8 cellular contexts compared by ENCODE assay signal in the genomic region with DNA sequence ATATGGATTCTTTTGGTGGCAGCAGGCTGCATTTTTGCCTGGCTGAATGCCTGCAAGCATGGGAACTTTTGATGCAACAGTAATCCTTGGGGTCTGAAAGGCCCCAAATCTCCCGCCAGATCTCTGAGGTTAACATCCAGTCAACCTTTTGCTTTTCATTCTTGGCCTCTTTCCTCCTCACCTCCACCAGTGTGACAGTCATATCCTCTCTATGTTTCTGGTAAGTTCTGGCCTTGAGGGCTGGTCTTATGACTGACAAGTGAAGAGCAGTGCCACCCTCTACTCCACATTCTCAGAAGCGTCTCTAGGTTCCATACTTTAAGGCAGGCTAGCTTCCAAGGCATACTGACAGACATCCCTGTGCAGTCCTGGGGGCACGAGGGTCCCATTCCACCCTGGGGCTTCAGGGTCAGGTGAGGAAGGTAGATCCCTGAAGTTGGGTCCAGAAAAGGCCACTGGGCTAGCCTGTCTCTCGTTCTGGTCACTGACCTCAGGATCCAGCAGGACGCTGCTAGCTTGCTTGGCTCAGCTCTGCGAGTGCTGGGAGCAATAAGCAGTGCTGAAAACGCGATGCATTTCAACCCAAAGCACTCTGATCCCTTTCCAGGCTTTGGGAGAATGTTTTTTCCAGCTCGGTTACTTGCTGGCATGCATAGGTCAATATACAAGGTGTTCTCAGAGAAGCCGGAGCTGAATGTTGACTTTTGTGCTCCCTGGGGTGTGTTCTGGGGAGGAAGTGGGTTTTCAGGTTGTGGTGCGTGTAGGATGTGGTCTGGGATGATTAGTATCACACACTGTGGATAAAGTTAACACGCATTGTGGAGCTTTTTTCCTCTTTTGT.
DNase-seq lines count a peak whose midpoint lies in the region; FAIRE-seq and TF ChIP-seq lines count a peak whose summit lies in the region.

No MANE protein-coding gene starts in this region.

- H3K4me3 ChIP-seq in sigmoid colon = no peak overlapping the region
- no peak overlapping the region for H3K4me3 ChIP-seq in tibial artery

- 25 to 32% methylated on average over 12 of the region's 12 CpGs for WGBS in sigmoid colon, 2 donors

- no peak for FAIRE-seq in frontal cortex (lab: Jason Lieb, UNC)

- no peak for TF ChIP-seq POLR2A in sigmoid colon (IDR thresholded peaks at IDR 0.05)

- peak overlapping the region in 2 of 4 donors; percentile 14 to 19 for H3K27ac ChIP-seq in sigmoid colon
- H3K27ac ChIP-seq in tibial artery = no peak overlapping the region

- H3K9me3 ChIP-seq in sigmoid colon = no peaks in the 10 kb centered on the region
- no peaks in the 10 kb centered on the region for H3K9me3 ChIP-seq in tibial artery

- no peak for TF ChIP-seq EP300 in sigmoid colon (IDR thresholded peaks at IDR 0.05)

- H3K4me1 ChIP-seq in sigmoid colon (peaks cover 0 to 33% (median 20%) of the 10 kb centered on the region in 4 donors), tibial artery (peaks cover 0 to 12% (median 4%) of the 10 kb centered on the region in 4 donors)

- TF ChIP-seq CTCF in sigmoid colon (IDR thresholded peaks at IDR 0.05) (no peak), tibial artery (IDR thresholded peaks at IDR 0.05) (no peak)

- DNase-seq in ELF-1 (ENCODE audit: low read depth, low spot score) = peak; percentile 10
- peak; percentile 19 for DNase-seq in LHCN-M2 (ENCODE audit: low read depth)
- DNase-seq in activated CD8-positive, alpha-beta memory T cell treated with anti-CD3 and anti-CD28 coated beads for 1 hour (ENCODE audit: extremely low read depth in 1 of 2, low read depth in 1 of 2) = peak; percentile 4 to 5
- peak; percentile 37 for DNase-seq in fibroblast of peridontal ligament (ENCODE audit: extremely low read depth)
- peak in 2 of 3 experiments; percentile 27 to 59 for DNase-seq in stimulated activated CD4-positive, alpha-beta T cell treated with anti-CD3 and anti-CD28 coated beads, TNF-alpha, amount 100 ng/mL, for 24 hours (ENCODE audit: low read depth in 3 of 3)
- DNase-seq in sigmoid colon = no peak
- DNase-seq in frontal cortex (ENCODE audit: low spot score in 2 of 2) = no peak
- DNase-seq in tibial artery = no peak

- H3K36me3 ChIP-seq in sigmoid colon = no peaks in the 10 kb centered on the region
- no peaks in the 10 kb centered on the region for H3K36me3 ChIP-seq in tibial artery

- H3K27me3 ChIP-seq in sigmoid colon = no peaks in the 10 kb centered on the region
- no peaks in the 10 kb centered on the region for H3K27me3 ChIP-seq in tibial artery

- intact Hi-C loops in sigmoid colon (cut with DNase I) (no loop called here), tibial artery (cut with DNase I; ENCODE audit: low total_unique reads) (no loop called here)

Comparison
In these comparisons a context has a peak if more than half of its experiments do, and no peak if none do; other contexts are left out.
1. DNase-seq: peak in ELF-1 (single experiment), LHCN-M2 (single experiment), activated CD8-positive, alpha-beta memory T cell treated with anti-CD3 and anti-CD28 coated beads for 1 hour (2 of 2), fibroblast of peridontal ligament (single experiment) and stimulated activated CD4-positive, alpha-beta T cell treated with anti-CD3 and anti-CD28 coated beads, TNF-alpha, amount 100 ng/mL, for 24 hours (2 of 3); none in sigmoid colon (single experiment), frontal cortex (0 of 2) and tibial artery (0 of 2).